In the genomic region with DNA sequence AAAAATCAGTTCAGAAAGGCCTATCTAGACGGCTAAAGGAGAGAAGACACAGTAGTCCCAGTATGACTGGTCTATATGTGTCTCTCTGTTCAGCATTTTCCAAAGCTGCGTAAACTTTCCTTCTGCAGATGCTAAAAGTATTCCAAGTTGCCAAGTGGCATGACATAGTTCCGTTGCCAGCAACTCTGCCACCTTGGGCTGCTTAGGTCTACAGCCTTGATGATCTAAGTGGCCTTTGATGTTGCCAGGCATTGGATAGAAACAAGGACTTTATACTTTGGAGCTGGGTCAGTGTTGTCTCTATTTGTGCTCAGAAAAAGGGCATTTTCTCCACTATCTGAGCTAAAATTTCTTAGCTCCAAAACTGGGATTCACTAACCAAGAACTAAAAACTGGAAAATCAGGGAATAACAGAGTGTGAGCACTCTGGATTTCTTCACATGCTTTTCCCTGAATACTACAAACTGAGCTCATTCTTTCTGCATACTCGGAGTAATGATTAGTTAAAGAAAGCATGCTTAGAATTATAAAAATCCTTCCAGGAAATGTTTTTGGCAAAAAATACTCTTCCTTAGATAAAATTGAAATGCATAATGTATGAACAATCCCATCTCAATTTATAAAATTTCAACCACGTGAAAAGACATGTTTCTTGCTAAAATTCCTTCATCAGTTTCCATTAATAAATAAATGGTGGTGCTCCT, we compare ENCODE assay signal across 27 cellular contexts.
A peak's percentile ranks its signal among the peaks of the same experiment; 100 is the strongest.
DNase-seq lines count a peak whose midpoint lies in the region; ATAC-seq and TF ChIP-seq lines count a peak whose summit lies in the region.
"Had no signal": no experiment of that assay in that cellular context is flagged by ENCODE, and none has a peak within 500 bp of the region (broad histone marks: within the 10 kb centered on the region; RNA-seq: fewer than 3 reads in every experiment).

No MANE protein-coding gene starts in this region.

- H3K4me1 ChIP-seq in mesenchymal stem cell (ENCODE audit: control insufficient read depth, insufficient read depth, low read depth, low read length), result peaks cover 3% of the 10 kb centered on the region
- H3K4me1 ChIP-seq: foreskin keratinocyte, HAP-1, right lobe of liver, SJSA1 had no signal

- no peaks in the 10 kb centered on the region for H3K4me1 Mint-ChIP-seq in stimulated activated naive B cell treated with anti-CD40 and anti-IgM and Interleukin-4, amounts not matched to agents 10 μg/mL and 1 μg/mL and 100 μg/mL, for 72 hours
- H3K4me1 Mint-ChIP-seq: activated B cell treated with CpG ODN at 0.5 μM for 24 hours; activated naive CD4-positive, alpha-beta T cell treated with anti-CD3 and anti-CD28 coated beads, Interleukin-2, amount 50 U/mL, for 24 hours; stimulated activated effector memory CD8-positive, alpha-beta T cell treated with anti-CD3 and anti-CD28 coated beads, Interleukin-12 subunit alpha, Interleukin-12 subunit beta, amount 100 ng/mL, for 72 hours had no signal

- H3K4me2 ChIP-seq in mesenchymal stem cell (ENCODE audit: low read length, poor library complexity, severe bottlenecking), result no peak overlapping the region

- WGBS in mesenchymal stem cell, result 91% methylated on average over 4 of the region's 5 CpGs

- no peak overlapping the region for H2BK12ac ChIP-seq in mesenchymal stem cell (ENCODE audit: low read length in 2 of 2)

- H3K27me3 ChIP-seq in MG63 (no peaks in the 10 kb centered on the region), mesenchymal stem cell (ENCODE audit: control insufficient read depth in 1 of 2, insufficient read depth in 1 of 2, low read length in 2 of 2) (no peaks in the 10 kb centered on the region)
- H3K27me3 ChIP-seq: foreskin keratinocyte, heart left ventricle, right lobe of liver, SJSA1 had no signal

- H3K14ac ChIP-seq in mesenchymal stem cell (ENCODE audit: low read length in 2 of 2), result no peak overlapping the region

- H3K79me1 ChIP-seq in mesenchymal stem cell (replicated peaks; ENCODE audit: low read length, poor library complexity, severe bottlenecking), result peaks cover 5% of the 10 kb centered on the region

- no peak overlapping the region for H3K23ac ChIP-seq in mesenchymal stem cell (ENCODE audit: low read length in 2 of 2)

- H2AFZ ChIP-seq in mesenchymal stem cell (ENCODE audit: low read depth, low read length), result no peak overlapping the region

- no peak overlapping the region for H4K91ac ChIP-seq in mesenchymal stem cell (ENCODE audit: low read length)

- H3K18ac ChIP-seq in mesenchymal stem cell (ENCODE audit: low read depth in 1 of 2, low read length in 2 of 2), result no peak overlapping the region

- H2BK5ac ChIP-seq in mesenchymal stem cell (ENCODE audit: low read depth, low read length, poor library complexity, severe bottlenecking), result no peak overlapping the region

- peak overlapping the region; percentile 22 for H3K9ac ChIP-seq in mesenchymal stem cell (ENCODE audit: low read length)

- H3K4ac ChIP-seq in mesenchymal stem cell (ENCODE audit: low read depth in 1 of 2, low read length in 2 of 2), result no peak overlapping the region

- H2BK15ac ChIP-seq in mesenchymal stem cell (ENCODE audit: low read depth, poor library complexity, severe bottlenecking), result no peak overlapping the region

- no peak overlapping the region for H3K4me3 Mint-ChIP-seq in stimulated activated naive B cell treated with anti-CD40 and anti-IgM and Interleukin-4, amounts not matched to agents 10 μg/mL and 1 μg/mL and 100 μg/mL, for 72 hours
- H3K4me3 Mint-ChIP-seq: activated B cell treated with CpG ODN at 0.5 μM for 24 hours; activated CD4-positive, alpha-beta memory T cell treated with anti-CD3 and anti-CD28 coated beads for 36 hours; activated naive CD4-positive, alpha-beta T cell treated with anti-CD3 and anti-CD28 coated beads, Interleukin-2, amount 50 U/mL, for 24 hours; CD4-positive, alpha-beta T cell; stimulated activated effector memory CD8-positive, alpha-beta T cell treated with anti-CD3 and anti-CD28 coated beads, Interleukin-12 subunit alpha, Interleukin-12 subunit beta, amount 100 ng/mL, for 72 hours had no signal

- H3K36me3 ChIP-seq in MG63, result peaks cover 5% of the 10 kb centered on the region; the same call in 1 of the 2 replicates
- no peaks in the 10 kb centered on the region for H3K36me3 ChIP-seq in mesenchymal stem cell (ENCODE audit: control insufficient read depth in 1 of 2, insufficient read depth in 2 of 2, low read depth in 1 of 2, low read length in 2 of 2)
- H3K36me3 ChIP-seq: HAP-1, heart left ventricle, right lobe of liver, SJSA1 had no signal

- no peak overlapping the region for H4K8ac ChIP-seq in mesenchymal stem cell (ENCODE audit: low read length)

- no peaks in the 10 kb centered on the region for H3K36me3 Mint-ChIP-seq in stimulated activated naive B cell treated with anti-CD40 and anti-IgM and Interleukin-4, amounts not matched to agents 10 μg/mL and 1 μg/mL and 100 μg/mL, for 72 hours
- H3K36me3 Mint-ChIP-seq: activated CD4-positive, alpha-beta memory T cell treated with anti-CD3 and anti-CD28 coated beads for 36 hours; activated naive CD4-positive, alpha-beta T cell treated with anti-CD3 and anti-CD28 coated beads, Interleukin-2, amount 50 U/mL, for 24 hours; stimulated activated effector memory CD8-positive, alpha-beta T cell treated with anti-CD3 and anti-CD28 coated beads, Interleukin-12 subunit alpha, Interleukin-12 subunit beta, amount 100 ng/mL, for 72 hours had no signal

- peaks cover 4% of the 10 kb centered on the region; the same call in 1 of the 2 replicates for H3K9me3 ChIP-seq in MG63
- no peaks in the 10 kb centered on the region for H3K9me3 ChIP-seq in mesenchymal stem cell (ENCODE audit: control insufficient read depth, low read length)
- H3K9me3 ChIP-seq: HAP-1, heart left ventricle, right lobe of liver, SJSA1 had no signal

- H3K27ac Mint-ChIP-seq in stimulated activated naive B cell treated with anti-CD40 and anti-IgM and Interleukin-4, amounts not matched to agents 10 μg/mL and 1 μg/mL and 100 μg/mL, for 72 hours, result no peak overlapping the region
- H3K27ac Mint-ChIP-seq: activated B cell treated with CpG ODN at 0.5 μM for 24 hours; activated CD4-positive, alpha-beta memory T cell treated with anti-CD3 and anti-CD28 coated beads for 36 hours; activated naive CD4-positive, alpha-beta T cell treated with anti-CD3 and anti-CD28 coated beads, Interleukin-2, amount 50 U/mL, for 24 hours; CD4-positive, alpha-beta T cell; stimulated activated effector memory CD8-positive, alpha-beta T cell treated with anti-CD3 and anti-CD28 coated beads, Interleukin-12 subunit alpha, Interleukin-12 subunit beta, amount 100 ng/mL, for 72 hours had no signal

- H3K27me3 Mint-ChIP-seq in stimulated activated naive B cell treated with anti-CD40 and anti-IgM and Interleukin-4, amounts not matched to agents 10 μg/mL and 1 μg/mL and 100 μg/mL, for 72 hours, result no peaks in the 10 kb centered on the region
- H3K27me3 Mint-ChIP-seq: activated CD4-positive, alpha-beta memory T cell treated with anti-CD3 and anti-CD28 coated beads for 36 hours; activated naive CD4-positive, alpha-beta T cell treated with anti-CD3 and anti-CD28 coated beads, Interleukin-2, amount 50 U/mL, for 24 hours; CD4-positive, alpha-beta T cell had no signal

- peak overlapping the region; percentile 81 for H3K27ac ChIP-seq in mesenchymal stem cell (ENCODE audit: low read length, poor library complexity, severe bottlenecking)
- H3K27ac ChIP-seq: foreskin keratinocyte, heart left ventricle, right lobe of liver, SJSA1 had no signal

- no peak for ATAC-seq in stimulated activated naive B cell treated with anti-CD40 and anti-IgM and Interleukin-4, amounts not matched to agents 10 μg/mL and 1 μg/mL and 100 μg/mL, for 72 hours (replicated peaks)
- ATAC-seq in GM19467 (IDR thresholded peaks at IDR 0.05; ENCODE audit: unreplicated experiment), result no peak
- ATAC-seq: foreskin keratinocyte; right lobe of liver; stimulated activated effector memory CD8-positive, alpha-beta T cell treated with anti-CD3 and anti-CD28 coated beads, Interleukin-12 subunit alpha, Interleukin-12 subunit beta, amount 100 ng/mL, for 72 hours had no signal

- no peaks in the 10 kb centered on the region for H3K9me3 Mint-ChIP-seq in stimulated activated naive B cell treated with anti-CD40 and anti-IgM and Interleukin-4, amounts not matched to agents 10 μg/mL and 1 μg/mL and 100 μg/mL, for 72 hours
- H3K9me3 Mint-ChIP-seq: activated B cell treated with CpG ODN at 0.5 μM for 24 hours; activated CD4-positive, alpha-beta memory T cell treated with anti-CD3 and anti-CD28 coated beads for 36 hours; activated naive CD4-positive, alpha-beta T cell treated with anti-CD3 and anti-CD28 coated beads, Interleukin-2, amount 50 U/mL, for 24 hours; CD4-positive, alpha-beta T cell; stimulated activated effector memory CD8-positive, alpha-beta T cell treated with anti-CD3 and anti-CD28 coated beads, Interleukin-12 subunit alpha, Interleukin-12 subunit beta, amount 100 ng/mL, for 72 hours had no signal

- H3K4me3 ChIP-seq in MG63 (no peak overlapping the region), cardiac fibroblast (replicated peaks in 1 of 2; ENCODE audit: low read depth in 2 of 2, low read length in 2 of 2) (no peak overlapping the region), mesenchymal stem cell (ENCODE audit: insufficient read depth in 1 of 2, low read depth in 1 of 2, low read length in 2 of 2) (no peak overlapping the region)
- H3K4me3 ChIP-seq: HAP-1, heart left ventricle, right lobe of liver, SJSA1 had no signal

- no peak overlapping the region for H2BK120ac ChIP-seq in mesenchymal stem cell (ENCODE audit: low read depth, low read length)

- TF ChIP-seq CTCF in cardiac fibroblast (IDR thresholded peaks at IDR 0.05; ENCODE audit: low read depth, low read length), result no peak

- DNase-seq in MG63 (peak; percentile 13), cardiac fibroblast (ENCODE audit: low read depth in 2 of 2) (peak; percentile 52 to 56), mesenchymal stem cell (no peak), GDM1 (lab: John Stamatoyannopoulos, UW) (no peak)
- no peak for DNase-seq in stimulated activated naive B cell treated with anti-CD40 and anti-IgM and Interleukin-4, amounts not matched to agents 10 μg/mL and 1 μg/mL and 100 μg/mL, for 72 hours
- DNase-seq in activated CD4-positive, alpha-beta T cell treated with anti-CD3 and anti-CD28 coated beads, Interleukin-2, amount 50 U/mL, for 4 hours, result no peak
- DNase-seq: activated B cell treated with CpG ODN at 0.5 μM for 24 hours; activated CD4-positive, alpha-beta memory T cell treated with anti-CD3 and anti-CD28 coated beads for 36 hours; activated CD8-positive, alpha-beta memory T cell treated with anti-CD3 and anti-CD28 coated beads, Interleukin-2, amount 50 U/mL, for 48 hours; CD4-positive, alpha-beta T cell; foreskin keratinocyte; heart left ventricle; KBM-7; MM.1S; NCI-H1417; NCI-H2081; NCI-H226; NCI-H82; right lobe of liver; stimulated activated CD4-positive, alpha-beta T cell treated with anti-CD3 and anti-CD28 coated beads, Interleukin-12 subunit alpha, Interleukin-12 subunit beta, amount 100 ng/mL, for 4 hours; stimulated activated CD4-positive, alpha-beta T cell treated with anti-CD3 and anti-CD28 coated beads, Interleukin-4, amount 100 ng/mL, for 24 hours; T-helper 1 cell had no signal

- peak overlapping the region; percentile 95 for H2AK5ac ChIP-seq in mesenchymal stem cell (ENCODE audit: low read length, severe bottlenecking)

Comparison
In these comparisons a context has a peak if more than half of its experiments do, and no peak if none do; other contexts are left out.
1. DNase-seq: peak in MG63 (single experiment) and cardiac fibroblast (2 of 2); none in mesenchymal stem cell (single experiment), stimulated activated naive B cell treated with anti-CD40 and anti-IgM and Interleukin-4, amounts not matched to agents 10 μg/mL and 1 μg/mL and 100 μg/mL, for 72 hours (single experiment), activated CD4-positive, alpha-beta T cell treated with anti-CD3 and anti-CD28 coated beads, Interleukin-2, amount 50 U/mL, for 4 hours (0 of 2) and GDM1 (single experiment).